ENCODE assay signal across 1 cellular context in the genomic region with DNA sequence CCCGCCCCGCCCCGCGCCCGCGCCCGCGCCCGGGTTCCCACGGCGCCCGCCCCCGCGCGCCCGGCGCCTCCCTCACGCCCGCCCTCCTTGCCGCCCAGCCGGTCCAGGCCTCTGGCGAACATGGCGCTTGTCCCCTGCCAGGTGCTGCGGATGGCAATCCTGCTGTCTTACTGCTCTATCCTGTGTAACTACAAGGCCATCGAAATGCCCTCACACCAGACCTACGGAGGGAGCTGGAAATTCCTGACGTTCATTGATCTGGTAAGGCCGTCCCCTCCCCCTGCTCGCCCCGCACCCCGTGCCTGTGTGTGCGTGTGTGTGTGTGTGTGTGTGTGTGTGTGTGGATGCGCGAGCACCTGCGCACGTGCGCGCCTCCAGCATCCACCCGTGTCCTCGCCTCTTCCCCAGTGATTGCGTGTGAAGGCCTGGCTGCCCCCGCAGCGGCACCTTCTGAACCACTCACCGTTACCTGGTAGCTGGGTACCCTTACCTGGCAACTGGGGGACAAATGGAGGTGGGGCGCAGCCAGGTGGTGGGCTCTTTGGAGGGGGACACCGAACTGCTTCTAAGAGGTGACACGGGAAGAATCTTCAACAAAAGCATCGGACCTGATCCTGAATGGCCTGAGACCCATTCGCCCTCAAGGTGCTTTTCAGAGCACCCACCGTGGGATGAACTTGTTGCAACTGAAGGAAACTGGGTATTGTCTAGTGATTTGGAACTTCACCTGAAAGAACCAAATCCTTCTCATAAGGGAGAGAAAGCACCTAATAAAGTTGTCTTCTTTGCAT.
TF ChIP-seq lines count a peak whose summit lies in the region.

Gene AIG1, plus strand, starts transcription at position 84 of the 791 bp plus-strand sequence. Its CDS starts 37 bp downstream, at position 121.

TF ChIP-seq in HepG2, 621 proteins besides CTCF, POLR2A, EP300 and RAD21 (continued from another document and continues in another):
- TF ChIP-seq, protein P1, sequence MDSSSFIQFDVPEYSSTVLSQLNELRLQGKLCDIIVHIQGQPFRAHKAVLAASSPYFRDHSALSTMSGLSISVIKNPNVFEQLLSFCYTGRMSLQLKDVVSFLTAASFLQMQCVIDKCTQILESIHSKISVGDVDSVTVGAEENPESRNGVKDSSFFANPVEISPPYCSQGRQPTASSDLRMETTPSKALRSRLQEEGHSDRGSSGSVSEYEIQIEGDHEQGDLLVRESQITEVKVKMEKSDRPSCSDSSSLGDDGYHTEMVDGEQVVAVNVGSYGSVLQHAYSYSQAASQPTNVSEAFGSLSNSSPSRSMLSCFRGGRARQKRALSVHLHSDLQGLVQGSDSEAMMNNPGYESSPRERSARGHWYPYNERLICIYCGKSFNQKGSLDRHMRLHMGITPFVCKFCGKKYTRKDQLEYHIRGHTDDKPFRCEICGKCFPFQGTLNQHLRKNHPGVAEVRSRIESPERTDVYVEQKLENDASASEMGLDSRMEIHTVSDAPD (CRISPR knock-in tag; IDR thresholded peaks at IDR 0.05) = no peak; the same call in 1 of the 2 replicates
- TF ChIP-seq FOSL2 (CRISPR knock-in tag; IDR thresholded peaks at IDR 0.05) (no peak; the same call in 1 of the 2 replicates), HES4 (CRISPR knock-in tag; IDR thresholded peaks at IDR 0.05; ENCODE audit: borderline replicate concordance) (peak; percentile 80; the same call in 1 of the 2 replicates), DDIT3 (CRISPR knock-in tag; IDR thresholded peaks at IDR 0.05) (no peak), ZC3H13 (CRISPR knock-in tag; IDR thresholded peaks at IDR 0.05) (no peak), NR2F1 (CRISPR knock-in tag; IDR thresholded peaks at IDR 0.05) (no peak), TBX3 (IDR thresholded peaks at IDR 0.05; ENCODE audit: borderline replicate concordance) (peak; percentile 63), MIER2 (CRISPR knock-in tag; IDR thresholded peaks at IDR 0.05) (no peak), MTF1 (CRISPR knock-in tag; IDR thresholded peaks at IDR 0.05) (no peak), ZNF331 (CRISPR knock-in tag; IDR thresholded peaks at IDR 0.05) (no peak), ZNF136 (CRISPR knock-in tag; IDR thresholded peaks at IDR 0.05; ENCODE audit: low read depth) (0 out of 2 replicates have a peak, but pooled peaks have one; percentile 16), ZNF329 (CRISPR knock-in tag; IDR thresholded peaks at IDR 0.05; ENCODE audit: low read depth) (no peak; the same call in 1 of the 2 replicates), HDAC1 (CRISPR knock-in tag; IDR thresholded peaks at IDR 0.05) (peak; percentile 34), ZNF644 (CRISPR knock-in tag; IDR thresholded peaks at IDR 0.05; ENCODE audit: low read depth) (no peak), TOPORS (CRISPR knock-in tag; IDR thresholded peaks at IDR 0.05) (peak; percentile 65), ZNF674 (CRISPR knock-in tag; IDR thresholded peaks at IDR 0.05; ENCODE audit: low read depth) (peak; percentile 64; the same call in 1 of the 2 replicates), DBP (CRISPR knock-in tag; IDR thresholded peaks at IDR 0.05; ENCODE audit: not compliant biosample characterization) (no peak), PCBP1 (IDR thresholded peaks at IDR 0.05; ENCODE audit: borderline replicate concordance, low read depth, low read length) (no peak), ZNF430 (CRISPR knock-in tag; IDR thresholded peaks at IDR 0.05) (peak; percentile 93), ZNF850 (CRISPR knock-in tag; conservative IDR thresholded peaks at IDR 0.05) (no peak), SMYD3 (CRISPR knock-in tag; IDR thresholded peaks at IDR 0.05) (no peak), ZFP1 (CRISPR knock-in tag; IDR thresholded peaks at IDR 0.05) (no peak), FOXA1 (IDR thresholded peaks at IDR 0.05) (no peak), FOXA1 (CRISPR knock-in tag; IDR thresholded peaks at IDR 0.05) (no peak), ZNF619 (CRISPR knock-in tag; IDR thresholded peaks at IDR 0.05) (no peak; the same call in 1 of the 2 replicates), NFYC (CRISPR knock-in tag; IDR thresholded peaks at IDR 0.05) (no peak), ZNF260 (CRISPR knock-in tag; IDR thresholded peaks at IDR 0.05; ENCODE audit: borderline replicate concordance, low read depth) (no peak), SP4 (CRISPR knock-in tag; IDR thresholded peaks at IDR 0.05) (peak; percentile 63; the same call in 1 of the 2 replicates), HOXA3 (CRISPR knock-in tag; IDR thresholded peaks at IDR 0.05) (no peak), ZNF256 (CRISPR knock-in tag; conservative IDR thresholded peaks at IDR 0.05) (no peak), HOMEZ (CRISPR knock-in tag; IDR thresholded peaks at IDR 0.05; ENCODE audit: low read depth) (no peak; the same call in 1 of the 2 replicates), SNAPC2 (CRISPR knock-in tag; IDR thresholded peaks at IDR 0.05) (no peak), ZNF414 (CRISPR knock-in tag; IDR thresholded peaks at IDR 0.05) (no peak; the same call in none of the 2 replicates), ZNF7 (CRISPR knock-in tag; IDR thresholded peaks at IDR 0.05) (no peak), GPN1 (CRISPR knock-in tag; IDR thresholded peaks at IDR 0.05; ENCODE audit: borderline replicate concordance) (no peak), ZNF547 (CRISPR knock-in tag; IDR thresholded peaks at IDR 0.05) (peak; percentile 81; the same call in 1 of the 2 replicates), ZBTB37 (CRISPR knock-in tag; IDR thresholded peaks at IDR 0.05) (0 out of 2 replicates have a peak, but pooled peaks have one; percentile 22), ZNF337 (CRISPR knock-in tag; IDR thresholded peaks at IDR 0.05; ENCODE audit: borderline replicate concordance, low read depth) (no peak; the same call in 1 of the 2 replicates), ZNF839 (CRISPR knock-in tag; IDR thresholded peaks at IDR 0.05; ENCODE audit: borderline replicate concordance) (no peak; the same call in 1 of the 2 replicates), MTA1 (CRISPR knock-in tag; IDR thresholded peaks at IDR 0.05; ENCODE audit: borderline replicate concordance) (no peak; the same call in 1 of the 2 replicates), ZNF138 (CRISPR knock-in tag; IDR thresholded peaks at IDR 0.05; ENCODE audit: low read depth) (0 out of 2 replicates have a peak, but pooled peaks have one; percentile 21), NRL (CRISPR knock-in tag; IDR thresholded peaks at IDR 0.05; ENCODE audit: borderline replicate concordance) (peak; percentile 71; the same call in 1 of the 2 replicates), RELA (CRISPR knock-in tag; IDR thresholded peaks at IDR 0.05) (no peak), DNMT3B (CRISPR knock-in tag; conservative IDR thresholded peaks at IDR 0.05) (no peak; the same call in 1 of the 2 replicates)
- TF ChIP-seq, protein P2, sequence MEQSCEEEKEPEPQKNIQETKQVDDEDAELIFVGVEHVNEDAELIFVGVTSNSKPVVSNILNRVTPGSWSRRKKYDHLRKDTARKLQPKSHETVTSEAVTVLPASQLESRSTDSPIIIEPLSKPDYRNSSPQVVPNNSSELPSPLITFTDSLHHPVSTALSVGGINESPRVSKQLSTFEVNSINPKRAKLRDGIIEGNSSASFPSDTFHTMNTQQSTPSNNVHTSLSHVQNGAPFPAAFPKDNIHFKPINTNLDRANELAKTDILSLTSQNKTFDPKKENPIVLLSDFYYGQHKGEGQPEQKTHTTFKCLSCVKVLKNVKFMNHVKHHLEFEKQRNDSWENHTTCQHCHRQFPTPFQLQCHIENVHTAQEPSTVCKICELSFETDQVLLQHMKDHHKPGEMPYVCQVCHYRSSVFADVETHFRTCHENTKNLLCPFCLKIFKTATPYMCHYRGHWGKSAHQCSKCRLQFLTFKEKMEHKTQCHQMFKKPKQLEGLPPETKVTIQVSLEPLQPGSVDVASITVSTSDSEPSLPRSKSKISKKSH (CRISPR knock-in tag; IDR thresholded peaks at IDR 0.05; ENCODE audit: borderline replicate concordance) = no peak; the same call in 1 of the 2 replicates
- TF ChIP-seq, protein P3, sequence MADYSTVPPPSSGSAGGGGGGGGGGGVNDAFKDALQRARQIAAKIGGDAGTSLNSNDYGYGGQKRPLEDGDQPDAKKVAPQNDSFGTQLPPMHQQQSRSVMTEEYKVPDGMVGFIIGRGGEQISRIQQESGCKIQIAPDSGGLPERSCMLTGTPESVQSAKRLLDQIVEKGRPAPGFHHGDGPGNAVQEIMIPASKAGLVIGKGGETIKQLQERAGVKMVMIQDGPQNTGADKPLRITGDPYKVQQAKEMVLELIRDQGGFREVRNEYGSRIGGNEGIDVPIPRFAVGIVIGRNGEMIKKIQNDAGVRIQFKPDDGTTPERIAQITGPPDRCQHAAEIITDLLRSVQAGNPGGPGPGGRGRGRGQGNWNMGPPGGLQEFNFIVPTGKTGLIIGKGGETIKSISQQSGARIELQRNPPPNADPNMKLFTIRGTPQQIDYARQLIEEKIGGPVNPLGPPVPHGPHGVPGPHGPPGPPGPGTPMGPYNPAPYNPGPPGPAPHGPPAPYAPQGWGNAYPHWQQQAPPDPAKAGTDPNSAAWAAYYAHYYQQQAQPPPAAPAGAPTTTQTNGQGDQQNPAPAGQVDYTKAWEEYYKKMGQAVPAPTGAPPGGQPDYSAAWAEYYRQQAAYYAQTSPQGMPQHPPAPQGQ (CRISPR knock-in tag; IDR thresholded peaks at IDR 0.05; ENCODE audit: borderline replicate concordance) = 0 out of 2 replicates have a peak, but pooled peaks have one; percentile 73
- TF ChIP-seq, protein P4, sequence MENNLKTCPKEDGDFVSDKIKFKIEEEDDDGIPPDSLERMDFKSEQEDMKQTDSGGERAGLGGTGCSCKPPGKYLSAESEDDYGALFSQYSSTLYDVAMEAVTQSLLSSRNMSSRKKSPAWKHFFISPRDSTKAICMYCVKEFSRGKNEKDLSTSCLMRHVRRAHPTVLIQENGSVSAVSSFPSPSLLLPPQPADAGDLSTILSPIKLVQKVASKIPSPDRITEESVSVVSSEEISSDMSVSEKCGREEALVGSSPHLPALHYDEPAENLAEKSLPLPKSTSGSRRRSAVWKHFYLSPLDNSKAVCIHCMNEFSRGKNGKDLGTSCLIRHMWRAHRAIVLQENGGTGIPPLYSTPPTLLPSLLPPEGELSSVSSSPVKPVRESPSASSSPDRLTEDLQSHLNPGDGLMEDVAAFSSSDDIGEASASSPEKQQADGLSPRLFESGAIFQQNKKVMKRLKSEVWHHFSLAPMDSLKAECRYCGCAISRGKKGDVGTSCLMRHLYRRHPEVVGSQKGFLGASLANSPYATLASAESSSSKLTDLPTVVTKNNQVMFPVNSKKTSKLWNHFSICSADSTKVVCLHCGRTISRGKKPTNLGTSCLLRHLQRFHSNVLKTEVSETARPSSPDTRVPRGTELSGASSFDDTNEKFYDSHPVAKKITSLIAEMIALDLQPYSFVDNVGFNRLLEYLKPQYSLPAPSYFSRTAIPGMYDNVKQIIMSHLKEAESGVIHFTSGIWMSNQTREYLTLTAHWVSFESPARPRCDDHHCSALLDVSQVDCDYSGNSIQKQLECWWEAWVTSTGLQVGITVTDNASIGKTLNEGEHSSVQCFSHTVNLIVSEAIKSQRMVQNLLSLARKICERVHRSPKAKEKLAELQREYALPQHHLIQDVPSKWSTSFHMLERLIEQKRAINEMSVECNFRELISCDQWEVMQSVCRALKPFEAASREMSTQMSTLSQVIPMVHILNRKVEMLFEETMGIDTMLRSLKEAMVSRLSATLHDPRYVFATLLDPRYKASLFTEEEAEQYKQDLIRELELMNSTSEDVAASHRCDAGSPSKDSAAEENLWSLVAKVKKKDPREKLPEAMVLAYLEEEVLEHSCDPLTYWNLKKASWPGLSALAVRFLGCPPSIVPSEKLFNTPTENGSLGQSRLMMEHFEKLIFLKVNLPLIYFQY (CRISPR knock-in tag; IDR thresholded peaks at IDR 0.05; ENCODE audit: borderline replicate concordance) = no peak
- TF ChIP-seq, protein P5, sequence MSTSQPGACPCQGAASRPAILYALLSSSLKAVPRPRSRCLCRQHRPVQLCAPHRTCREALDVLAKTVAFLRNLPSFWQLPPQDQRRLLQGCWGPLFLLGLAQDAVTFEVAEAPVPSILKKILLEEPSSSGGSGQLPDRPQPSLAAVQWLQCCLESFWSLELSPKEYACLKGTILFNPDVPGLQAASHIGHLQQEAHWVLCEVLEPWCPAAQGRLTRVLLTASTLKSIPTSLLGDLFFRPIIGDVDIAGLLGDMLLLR (CRISPR knock-in tag; IDR thresholded peaks at IDR 0.05) = 0 out of 2 replicates have a peak, but pooled peaks have one; percentile 54
